1 cellular context compared by ENCODE assay signal in the genomic region with DNA sequence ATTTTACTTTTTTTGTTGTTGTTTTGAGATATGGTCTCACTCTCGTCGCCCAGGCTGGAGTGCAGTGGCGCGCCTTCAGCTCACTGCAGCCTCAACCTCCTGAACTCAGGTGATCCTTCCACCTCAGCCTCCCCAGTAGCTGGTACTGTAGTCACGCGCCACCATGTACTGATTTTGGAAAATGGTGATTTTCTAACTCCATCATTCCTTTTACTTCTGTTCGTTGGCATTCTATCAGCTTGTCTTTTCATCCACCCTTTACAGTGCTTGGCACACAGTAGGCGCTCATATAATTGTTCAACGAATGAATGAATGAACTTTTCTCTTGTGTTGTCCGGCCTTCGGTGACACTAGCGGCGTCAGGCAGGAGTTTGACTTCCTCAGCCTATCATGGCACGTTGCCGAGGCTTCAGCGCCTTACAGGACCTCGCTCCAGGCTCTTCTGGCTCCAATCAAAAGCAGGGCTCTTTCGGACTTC.
TF ChIP-seq lines count a peak whose summit lies in the region.

No MANE protein-coding gene starts in this region.

TF ChIP-seq in K562, 482 proteins besides CTCF, POLR2A, EP300 and RAD21 (continued from another document):
- TF ChIP-seq, protein P1, sequence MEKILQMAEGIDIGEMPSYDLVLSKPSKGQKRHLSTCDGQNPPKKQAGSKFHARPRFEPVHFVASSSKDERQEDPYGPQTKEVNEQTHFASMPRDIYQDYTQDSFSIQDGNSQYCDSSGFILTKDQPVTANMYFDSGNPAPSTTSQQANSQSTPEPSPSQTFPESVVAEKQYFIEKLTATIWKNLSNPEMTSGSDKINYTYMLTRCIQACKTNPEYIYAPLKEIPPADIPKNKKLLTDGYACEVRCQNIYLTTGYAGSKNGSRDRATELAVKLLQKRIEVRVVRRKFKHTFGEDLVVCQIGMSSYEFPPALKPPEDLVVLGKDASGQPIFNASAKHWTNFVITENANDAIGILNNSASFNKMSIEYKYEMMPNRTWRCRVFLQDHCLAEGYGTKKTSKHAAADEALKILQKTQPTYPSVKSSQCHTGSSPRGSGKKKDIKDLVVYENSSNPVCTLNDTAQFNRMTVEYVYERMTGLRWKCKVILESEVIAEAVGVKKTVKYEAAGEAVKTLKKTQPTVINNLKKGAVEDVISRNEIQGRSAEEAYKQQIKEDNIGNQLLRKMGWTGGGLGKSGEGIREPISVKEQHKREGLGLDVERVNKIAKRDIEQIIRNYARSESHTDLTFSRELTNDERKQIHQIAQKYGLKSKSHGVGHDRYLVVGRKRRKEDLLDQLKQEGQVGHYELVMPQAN (IDR thresholded peaks at IDR 0.05; ENCODE audit: borderline replicate concordance), result 0 out of 2 replicates have a peak, but pooled peaks have one; percentile 10
- 0 out of 2 replicates have a peak, but pooled peaks have one; percentile 6 for TF ChIP-seq XRCC5 (IDR thresholded peaks at IDR 0.05; ENCODE audit: low read depth, low read length)
- peak; percentile 18 for TF ChIP-seq MEIS2 (IDR thresholded peaks at IDR 0.05; ENCODE audit: partially characterized antibody)
- TF ChIP-seq ZKSCAN1 (IDR thresholded peaks at IDR 0.05; ENCODE audit: low read depth, low read length), result peak; percentile 97
- TF ChIP-seq GTF2E2 (tag; IDR thresholded peaks at IDR 0.05), result no peak
- no peak for TF ChIP-seq KLF1 (tag; IDR thresholded peaks at IDR 0.05)
- TF ChIP-seq SPI1 (IDR thresholded peaks at IDR 0.05; ENCODE audit: borderline replicate concordance, low read depth, low read length), result peak; percentile 63; the same call in 1 of the 2 replicates
- TF ChIP-seq ZKSCAN8 (CRISPR knock-in tag; IDR thresholded peaks at IDR 0.05), result peak; percentile 77; the same call in 1 of the 2 replicates
- TF ChIP-seq HEY1 (CRISPR knock-in tag; IDR thresholded peaks at IDR 0.05; ENCODE audit: borderline replicate concordance), result no peak
- TF ChIP-seq NR2C1 (IDR thresholded peaks at IDR 0.05), result no peak
- 0 out of 2 replicates have a peak, but pooled peaks have one; percentile 29 for TF ChIP-seq NR2C1 (tag; IDR thresholded peaks at IDR 0.05)
- TF ChIP-seq, protein P2, sequence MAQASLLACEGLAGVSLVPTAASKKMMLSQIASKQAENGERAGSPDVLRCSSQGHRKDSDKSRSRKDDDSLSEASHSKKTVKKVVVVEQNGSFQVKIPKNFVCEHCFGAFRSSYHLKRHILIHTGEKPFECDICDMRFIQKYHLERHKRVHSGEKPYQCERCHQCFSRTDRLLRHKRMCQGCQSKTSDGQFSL (CRISPR knock-in tag; IDR thresholded peaks at IDR 0.05), result no peak
- TF ChIP-seq, protein P2 (tag; IDR thresholded peaks at IDR 0.05), result no peak
- TF ChIP-seq TCF15 (CRISPR knock-in tag; IDR thresholded peaks at IDR 0.05), result no peak
- no peak for TF ChIP-seq NR2C2 (CRISPR knock-in tag; IDR thresholded peaks at IDR 0.05)
- TF ChIP-seq NR2C2 (tag; IDR thresholded peaks at IDR 0.05), result 0 out of 2 replicates have a peak, but pooled peaks have one; percentile 25
- TF ChIP-seq HDAC2 (IDR thresholded peaks at IDR 0.05), result peak; percentile 50; the same call in 1 of the 2 replicates
- no peak for TF ChIP-seq FOXP1 (CRISPR knock-in tag; IDR thresholded peaks at IDR 0.05)
- TF ChIP-seq, protein P3, sequence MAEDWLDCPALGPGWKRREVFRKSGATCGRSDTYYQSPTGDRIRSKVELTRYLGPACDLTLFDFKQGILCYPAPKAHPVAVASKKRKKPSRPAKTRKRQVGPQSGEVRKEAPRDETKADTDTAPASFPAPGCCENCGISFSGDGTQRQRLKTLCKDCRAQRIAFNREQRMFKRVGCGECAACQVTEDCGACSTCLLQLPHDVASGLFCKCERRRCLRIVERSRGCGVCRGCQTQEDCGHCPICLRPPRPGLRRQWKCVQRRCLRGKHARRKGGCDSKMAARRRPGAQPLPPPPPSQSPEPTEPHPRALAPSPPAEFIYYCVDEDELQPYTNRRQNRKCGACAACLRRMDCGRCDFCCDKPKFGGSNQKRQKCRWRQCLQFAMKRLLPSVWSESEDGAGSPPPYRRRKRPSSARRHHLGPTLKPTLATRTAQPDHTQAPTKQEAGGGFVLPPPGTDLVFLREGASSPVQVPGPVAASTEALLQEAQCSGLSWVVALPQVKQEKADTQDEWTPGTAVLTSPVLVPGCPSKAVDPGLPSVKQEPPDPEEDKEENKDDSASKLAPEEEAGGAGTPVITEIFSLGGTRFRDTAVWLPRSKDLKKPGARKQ (CRISPR knock-in tag; IDR thresholded peaks at IDR 0.05), result peak; percentile 73; the same call in 1 of the 2 replicates
- TF ChIP-seq ZNF175 (CRISPR knock-in tag; IDR thresholded peaks at IDR 0.05; ENCODE audit: low read depth), result 0 out of 2 replicates have a peak, but pooled peaks have one; percentile 59
- TF ChIP-seq, protein P4, sequence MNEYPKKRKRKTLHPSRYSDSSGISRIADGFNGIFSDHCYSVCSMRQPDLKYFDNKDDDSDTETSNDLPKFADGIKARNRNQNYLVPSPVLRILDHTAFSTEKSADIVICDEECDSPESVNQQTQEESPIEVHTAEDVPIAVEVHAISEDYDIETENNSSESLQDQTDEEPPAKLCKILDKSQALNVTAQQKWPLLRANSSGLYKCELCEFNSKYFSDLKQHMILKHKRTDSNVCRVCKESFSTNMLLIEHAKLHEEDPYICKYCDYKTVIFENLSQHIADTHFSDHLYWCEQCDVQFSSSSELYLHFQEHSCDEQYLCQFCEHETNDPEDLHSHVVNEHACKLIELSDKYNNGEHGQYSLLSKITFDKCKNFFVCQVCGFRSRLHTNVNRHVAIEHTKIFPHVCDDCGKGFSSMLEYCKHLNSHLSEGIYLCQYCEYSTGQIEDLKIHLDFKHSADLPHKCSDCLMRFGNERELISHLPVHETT (CRISPR knock-in tag; conservative IDR thresholded peaks at IDR 0.05 in 1 of 2, IDR thresholded peaks at IDR 0.05 in 1 of 2), result peak in 1 of 2 experiments; percentile 37; a peak in 1 of 4 replicates
- TF ChIP-seq ZNF24 (IDR thresholded peaks at IDR 0.05), result peak; percentile 96
- no peak for TF ChIP-seq CTBP1 (IDR thresholded peaks at IDR 0.05; ENCODE audit: borderline replicate concordance)
- TF ChIP-seq ZNF592 (IDR thresholded peaks at IDR 0.05), result peak; percentile 50; the same call in 1 of the 2 replicates
